In genomic region chr3:143707848-143708247, GRCh38 we compare ENCODE assay signal across 17 cellular contexts.
"Had no signal": no experiment of that assay in that cellular context is flagged by ENCODE, and none has a peak within 500 bp of the region (broad histone marks: within the 10 kb centered on the region; RNA-seq: fewer than 3 reads in every experiment).

No MANE protein-coding gene starts in this region.

- H3K4me3 ChIP-seq: sigmoid colon, thoracic aorta had no signal

- ATAC-seq: activated T-cell treated with anti-CD3 and anti-CD28 coated beads, Interleukin-2, amount 50 U/mL, for 4 hours; left colon; natural killer cell treated with Interleukin-12 subunit alpha and Interleukin-12 subunit beta and Interleukin-15 and Interleukin-18, amount 100 ng/mL, for 72 hours; stimulated activated naive CD8-positive, alpha-beta T cell treated with anti-CD3 and anti-CD28 coated beads, Interleukin-15, amount 100 ng/mL, for 72 hours had no signal

- DNase-seq: activated CD4-positive, alpha-beta memory T cell treated with anti-CD3 and anti-CD28 coated beads for 36 hours; activated CD4-positive, CD25-positive, alpha-beta regulatory T cell treated with anti-CD3 and anti-CD28 coated beads, Interleukin-2, amount 50 U/mL, for 72 hours; activated effector memory CD4-positive, alpha-beta T cell treated with anti-CD3 and anti-CD28 coated beads, Interleukin-2, amount 50 U/mL, for 16 hours; activated T-cell treated with anti-CD3 and anti-CD28 coated beads, Interleukin-2, amount 50 U/mL, for 4 hours; anterior cingulate cortex; hypothalamus; immature natural killer cell; left colon; mammary epithelial cell; occipital lobe; sigmoid colon; stimulated activated CD4-positive, alpha-beta T cell treated with anti-CD3 and anti-CD28 coated beads, Interleukin-2, amount 100 ng/mL, for 48 hours; stimulated activated CD8-positive, alpha-beta memory T cell treated with anti-CD3 and anti-CD28 coated beads, Interleukin-4, amount 100 ng/mL, for 48 hours; stimulated activated naive CD8-positive, alpha-beta T cell treated with anti-CD3 and anti-CD28 coated beads, Interleukin-15, amount 100 ng/mL, for 72 hours; SW 1271 had no signal
